ENCODE assay signal across 1 cellular context in the genomic region with DNA sequence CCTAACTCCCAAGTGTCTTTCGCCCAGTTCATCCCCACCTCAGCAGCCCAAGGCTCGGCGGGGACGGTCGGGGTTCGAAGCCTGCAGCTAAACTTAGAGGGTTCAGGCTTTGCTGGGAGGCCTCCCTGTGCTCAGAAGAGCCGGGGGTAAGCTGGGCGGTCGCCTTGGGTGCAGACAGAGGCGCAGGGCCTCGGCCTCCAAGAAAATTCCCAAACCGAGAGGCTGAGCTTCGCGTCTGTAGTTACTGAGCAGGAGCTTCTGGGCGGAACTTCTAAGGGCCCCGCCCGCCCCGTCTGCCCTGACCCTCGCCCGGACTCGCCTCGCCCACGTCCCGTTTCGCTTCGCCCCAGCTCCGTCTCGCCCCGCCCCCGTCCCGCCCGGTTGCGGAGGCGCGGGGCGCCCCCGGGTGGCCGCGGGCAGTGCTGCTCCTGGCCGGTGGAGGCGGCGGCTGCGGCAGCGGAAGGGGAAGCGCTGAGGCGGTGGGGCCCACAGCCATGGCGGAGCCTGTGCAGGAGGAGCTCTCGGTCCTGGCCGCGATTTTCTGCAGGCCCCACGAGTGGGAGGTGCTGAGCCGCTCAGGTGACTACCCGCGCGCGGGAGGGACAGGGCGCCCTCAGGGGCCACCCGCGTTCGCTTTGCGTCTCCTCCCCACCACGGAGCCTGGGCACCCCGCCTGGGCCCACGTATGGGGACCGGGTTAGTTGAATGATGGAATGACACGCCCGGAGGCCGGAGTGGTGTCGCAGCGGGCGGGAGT.
TF ChIP-seq lines count a peak whose summit lies in the region.

A gene with protein sequence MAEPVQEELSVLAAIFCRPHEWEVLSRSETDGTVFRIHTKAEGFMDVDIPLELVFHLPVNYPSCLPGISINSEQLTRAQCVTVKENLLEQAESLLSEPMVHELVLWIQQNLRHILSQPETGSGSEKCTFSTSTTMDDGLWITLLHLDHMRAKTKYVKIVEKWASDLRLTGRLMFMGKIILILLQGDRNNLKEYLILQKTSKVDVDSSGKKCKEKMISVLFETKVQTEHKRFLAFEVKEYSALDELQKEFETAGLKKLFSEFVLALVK (plus strand): TSS at position 474 of the 757 bp plus-strand sequence. CDS start 21 bp downstream, at position 495.

TF ChIP-seq in K562, 482 proteins besides CTCF, POLR2A, EP300 and RAD21 (continued from another document and continues in another):
- TF ChIP-seq, protein P1, sequence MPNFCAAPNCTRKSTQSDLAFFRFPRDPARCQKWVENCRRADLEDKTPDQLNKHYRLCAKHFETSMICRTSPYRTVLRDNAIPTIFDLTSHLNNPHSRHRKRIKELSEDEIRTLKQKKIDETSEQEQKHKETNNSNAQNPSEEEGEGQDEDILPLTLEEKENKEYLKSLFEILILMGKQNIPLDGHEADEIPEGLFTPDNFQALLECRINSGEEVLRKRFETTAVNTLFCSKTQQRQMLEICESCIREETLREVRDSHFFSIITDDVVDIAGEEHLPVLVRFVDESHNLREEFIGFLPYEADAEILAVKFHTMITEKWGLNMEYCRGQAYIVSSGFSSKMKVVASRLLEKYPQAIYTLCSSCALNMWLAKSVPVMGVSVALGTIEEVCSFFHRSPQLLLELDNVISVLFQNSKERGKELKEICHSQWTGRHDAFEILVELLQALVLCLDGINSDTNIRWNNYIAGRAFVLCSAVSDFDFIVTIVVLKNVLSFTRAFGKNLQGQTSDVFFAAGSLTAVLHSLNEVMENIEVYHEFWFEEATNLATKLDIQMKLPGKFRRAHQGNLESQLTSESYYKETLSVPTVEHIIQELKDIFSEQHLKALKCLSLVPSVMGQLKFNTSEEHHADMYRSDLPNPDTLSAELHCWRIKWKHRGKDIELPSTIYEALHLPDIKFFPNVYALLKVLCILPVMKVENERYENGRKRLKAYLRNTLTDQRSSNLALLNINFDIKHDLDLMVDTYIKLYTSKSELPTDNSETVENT (CRISPR knock-in tag; IDR thresholded peaks at IDR 0.05): peak; percentile 64; the same call in 1 of the 2 replicates
- TF ChIP-seq ZNF140 (CRISPR knock-in tag; IDR thresholded peaks at IDR 0.05): no peak
- TF ChIP-seq MTA3 (IDR thresholded peaks at IDR 0.05; ENCODE audit: borderline replicate concordance): peak; percentile 74
- TF ChIP-seq ASH1L (IDR thresholded peaks at IDR 0.05; ENCODE audit: borderline replicate concordance, low read depth, partially characterized antibody): no peak
- TF ChIP-seq, protein P2, sequence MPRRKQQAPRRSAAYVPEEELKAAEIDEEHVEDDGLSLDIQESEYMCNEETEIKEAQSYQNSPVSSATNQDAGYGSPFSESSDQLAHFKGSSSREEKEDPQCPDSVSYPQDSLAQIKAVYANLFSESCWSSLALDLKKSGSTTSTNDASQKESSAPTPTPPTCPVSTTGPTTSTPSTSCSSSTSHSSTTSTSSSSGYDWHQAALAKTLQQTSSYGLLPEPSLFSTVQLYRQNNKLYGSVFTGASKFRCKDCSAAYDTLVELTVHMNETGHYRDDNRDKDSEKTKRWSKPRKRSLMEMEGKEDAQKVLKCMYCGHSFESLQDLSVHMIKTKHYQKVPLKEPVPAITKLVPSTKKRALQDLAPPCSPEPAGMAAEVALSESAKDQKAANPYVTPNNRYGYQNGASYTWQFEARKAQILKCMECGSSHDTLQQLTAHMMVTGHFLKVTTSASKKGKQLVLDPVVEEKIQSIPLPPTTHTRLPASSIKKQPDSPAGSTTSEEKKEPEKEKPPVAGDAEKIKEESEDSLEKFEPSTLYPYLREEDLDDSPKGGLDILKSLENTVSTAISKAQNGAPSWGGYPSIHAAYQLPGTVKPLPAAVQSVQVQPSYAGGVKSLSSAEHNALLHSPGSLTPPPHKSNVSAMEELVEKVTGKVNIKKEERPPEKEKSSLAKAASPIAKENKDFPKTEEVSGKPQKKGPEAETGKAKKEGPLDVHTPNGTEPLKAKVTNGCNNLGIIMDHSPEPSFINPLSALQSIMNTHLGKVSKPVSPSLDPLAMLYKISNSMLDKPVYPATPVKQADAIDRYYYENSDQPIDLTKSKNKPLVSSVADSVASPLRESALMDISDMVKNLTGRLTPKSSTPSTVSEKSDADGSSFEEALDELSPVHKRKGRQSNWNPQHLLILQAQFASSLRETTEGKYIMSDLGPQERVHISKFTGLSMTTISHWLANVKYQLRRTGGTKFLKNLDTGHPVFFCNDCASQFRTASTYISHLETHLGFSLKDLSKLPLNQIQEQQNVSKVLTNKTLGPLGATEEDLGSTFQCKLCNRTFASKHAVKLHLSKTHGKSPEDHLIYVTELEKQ (CRISPR knock-in tag; IDR thresholded peaks at IDR 0.05): no peak
- peak; percentile 90 for TF ChIP-seq KDM5B (IDR thresholded peaks at IDR 0.05; ENCODE audit: insufficient replicate concordance, low read depth, low read length)
- peak; percentile 76 for TF ChIP-seq GABPA (tag; conservative IDR thresholded peaks at IDR 0.05; ENCODE audit: low read depth)
- TF ChIP-seq, protein P3, sequence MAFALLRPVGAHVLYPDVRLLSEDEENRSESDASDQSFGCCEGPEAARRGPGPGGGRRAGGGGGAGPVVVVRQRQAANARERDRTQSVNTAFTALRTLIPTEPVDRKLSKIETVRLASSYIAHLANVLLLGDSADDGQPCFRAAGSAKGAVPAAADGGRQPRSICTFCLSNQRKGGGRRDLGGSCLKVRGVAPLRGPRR (CRISPR knock-in tag; IDR thresholded peaks at IDR 0.05): no peak
- TF ChIP-seq RBM22 (IDR thresholded peaks at IDR 0.05; ENCODE audit: low read depth, low read length, poor library complexity, severe bottlenecking): peak; percentile 45
- TF ChIP-seq PYGO2 (tag; IDR thresholded peaks at IDR 0.05): no peak
- TF ChIP-seq, protein P4, sequence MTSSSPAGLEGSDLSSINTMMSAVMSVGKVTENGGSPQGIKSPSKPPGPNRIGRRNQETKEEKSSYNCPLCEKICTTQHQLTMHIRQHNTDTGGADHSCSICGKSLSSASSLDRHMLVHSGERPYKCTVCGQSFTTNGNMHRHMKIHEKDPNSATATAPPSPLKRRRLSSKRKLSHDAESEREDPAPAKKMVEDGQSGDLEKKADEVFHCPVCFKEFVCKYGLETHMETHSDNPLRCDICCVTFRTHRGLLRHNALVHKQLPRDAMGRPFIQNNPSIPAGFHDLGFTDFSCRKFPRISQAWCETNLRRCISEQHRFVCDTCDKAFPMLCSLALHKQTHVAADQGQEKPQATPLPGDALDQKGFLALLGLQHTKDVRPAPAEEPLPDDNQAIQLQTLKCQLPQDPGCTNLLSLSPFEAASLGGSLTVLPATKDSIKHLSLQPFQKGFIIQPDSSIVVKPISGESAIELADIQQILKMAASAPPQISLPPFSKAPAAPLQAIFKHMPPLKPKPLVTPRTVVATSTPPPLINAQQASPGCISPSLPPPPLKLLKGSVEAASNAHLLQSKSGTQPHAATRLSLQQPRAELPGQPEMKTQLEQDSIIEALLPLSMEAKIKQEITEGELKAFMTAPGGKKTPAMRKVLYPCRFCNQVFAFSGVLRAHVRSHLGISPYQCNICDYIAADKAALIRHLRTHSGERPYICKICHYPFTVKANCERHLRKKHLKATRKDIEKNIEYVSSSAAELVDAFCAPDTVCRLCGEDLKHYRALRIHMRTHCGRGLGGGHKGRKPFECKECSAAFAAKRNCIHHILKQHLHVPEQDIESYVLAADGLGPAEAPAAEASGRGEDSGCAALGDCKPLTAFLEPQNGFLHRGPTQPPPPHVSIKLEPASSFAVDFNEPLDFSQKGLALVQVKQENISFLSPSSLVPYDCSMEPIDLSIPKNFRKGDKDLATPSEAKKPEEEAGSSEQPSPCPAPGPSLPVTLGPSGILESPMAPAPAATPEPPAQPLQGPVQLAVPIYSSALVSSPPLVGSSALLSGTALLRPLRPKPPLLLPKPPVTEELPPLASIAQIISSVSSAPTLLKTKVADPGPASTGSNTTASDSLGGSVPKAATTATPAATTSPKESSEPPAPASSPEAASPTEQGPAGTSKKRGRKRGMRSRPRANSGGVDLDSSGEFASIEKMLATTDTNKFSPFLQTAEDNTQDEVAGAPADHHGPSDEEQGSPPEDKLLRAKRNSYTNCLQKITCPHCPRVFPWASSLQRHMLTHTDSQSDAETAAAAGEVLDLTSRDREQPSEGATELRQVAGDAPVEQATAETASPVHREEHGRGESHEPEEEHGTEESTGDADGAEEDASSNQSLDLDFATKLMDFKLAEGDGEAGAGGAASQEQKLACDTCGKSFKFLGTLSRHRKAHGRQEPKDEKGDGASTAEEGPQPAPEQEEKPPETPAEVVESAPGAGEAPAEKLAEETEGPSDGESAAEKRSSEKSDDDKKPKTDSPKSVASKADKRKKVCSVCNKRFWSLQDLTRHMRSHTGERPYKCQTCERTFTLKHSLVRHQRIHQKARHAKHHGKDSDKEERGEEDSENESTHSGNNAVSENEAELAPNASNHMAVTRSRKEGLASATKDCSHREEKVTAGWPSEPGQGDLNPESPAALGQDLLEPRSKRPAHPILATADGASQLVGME (CRISPR knock-in tag; IDR thresholded peaks at IDR 0.05): 0 out of 2 replicates have a peak, but pooled peaks have one; percentile 52
- TF ChIP-seq JUN (IDR thresholded peaks at IDR 0.05; ENCODE audit: borderline replicate concordance, low read depth, low read length): peak; percentile 20; the same call in 1 of the 2 replicates
- TF ChIP-seq JUN (CRISPR knock-in tag; IDR thresholded peaks at IDR 0.05; ENCODE audit: borderline replicate concordance): peak; percentile 76; the same call in 1 of the 2 replicates
- TF ChIP-seq MYNN (IDR thresholded peaks at IDR 0.05): no peak
- 0 out of 2 replicates have a peak, but pooled peaks have one; percentile 32 for TF ChIP-seq MYNN (CRISPR knock-in tag; IDR thresholded peaks at IDR 0.05)
- no peak for TF ChIP-seq ZNF311 (CRISPR knock-in tag; IDR thresholded peaks at IDR 0.05)
- no peak for TF ChIP-seq ZNF699 (CRISPR knock-in tag; IDR thresholded peaks at IDR 0.05; ENCODE audit: insufficient replicate concordance)
- TF ChIP-seq, protein P5, sequence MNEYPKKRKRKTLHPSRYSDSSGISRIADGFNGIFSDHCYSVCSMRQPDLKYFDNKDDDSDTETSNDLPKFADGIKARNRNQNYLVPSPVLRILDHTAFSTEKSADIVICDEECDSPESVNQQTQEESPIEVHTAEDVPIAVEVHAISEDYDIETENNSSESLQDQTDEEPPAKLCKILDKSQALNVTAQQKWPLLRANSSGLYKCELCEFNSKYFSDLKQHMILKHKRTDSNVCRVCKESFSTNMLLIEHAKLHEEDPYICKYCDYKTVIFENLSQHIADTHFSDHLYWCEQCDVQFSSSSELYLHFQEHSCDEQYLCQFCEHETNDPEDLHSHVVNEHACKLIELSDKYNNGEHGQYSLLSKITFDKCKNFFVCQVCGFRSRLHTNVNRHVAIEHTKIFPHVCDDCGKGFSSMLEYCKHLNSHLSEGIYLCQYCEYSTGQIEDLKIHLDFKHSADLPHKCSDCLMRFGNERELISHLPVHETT (CRISPR knock-in tag; conservative IDR thresholded peaks at IDR 0.05 in 1 of 2, IDR thresholded peaks at IDR 0.05 in 1 of 2): peak in 1 of 2 experiments; percentile 89; a peak in 2 of 4 replicates
- TF ChIP-seq POLR2H (tag; IDR thresholded peaks at IDR 0.05; ENCODE audit: low read depth): peak; percentile 51; the same call in 1 of the 2 replicates
- TF ChIP-seq BHLHE40 (IDR thresholded peaks at IDR 0.05; ENCODE audit: low read length): peak; percentile 32; the same call in 1 of the 2 replicates
- TF ChIP-seq, protein P6, sequence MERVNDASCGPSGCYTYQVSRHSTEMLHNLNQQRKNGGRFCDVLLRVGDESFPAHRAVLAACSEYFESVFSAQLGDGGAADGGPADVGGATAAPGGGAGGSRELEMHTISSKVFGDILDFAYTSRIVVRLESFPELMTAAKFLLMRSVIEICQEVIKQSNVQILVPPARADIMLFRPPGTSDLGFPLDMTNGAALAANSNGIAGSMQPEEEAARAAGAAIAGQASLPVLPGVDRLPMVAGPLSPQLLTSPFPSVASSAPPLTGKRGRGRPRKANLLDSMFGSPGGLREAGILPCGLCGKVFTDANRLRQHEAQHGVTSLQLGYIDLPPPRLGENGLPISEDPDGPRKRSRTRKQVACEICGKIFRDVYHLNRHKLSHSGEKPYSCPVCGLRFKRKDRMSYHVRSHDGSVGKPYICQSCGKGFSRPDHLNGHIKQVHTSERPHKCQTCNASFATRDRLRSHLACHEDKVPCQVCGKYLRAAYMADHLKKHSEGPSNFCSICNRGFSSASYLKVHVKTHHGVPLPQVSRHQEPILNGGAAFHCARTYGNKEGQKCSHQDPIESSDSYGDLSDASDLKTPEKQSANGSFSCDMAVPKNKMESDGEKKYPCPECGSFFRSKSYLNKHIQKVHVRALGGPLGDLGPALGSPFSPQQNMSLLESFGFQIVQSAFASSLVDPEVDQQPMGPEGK (CRISPR knock-in tag; IDR thresholded peaks at IDR 0.05; ENCODE audit: borderline replicate concordance): no peak
- TF ChIP-seq, protein P7, sequence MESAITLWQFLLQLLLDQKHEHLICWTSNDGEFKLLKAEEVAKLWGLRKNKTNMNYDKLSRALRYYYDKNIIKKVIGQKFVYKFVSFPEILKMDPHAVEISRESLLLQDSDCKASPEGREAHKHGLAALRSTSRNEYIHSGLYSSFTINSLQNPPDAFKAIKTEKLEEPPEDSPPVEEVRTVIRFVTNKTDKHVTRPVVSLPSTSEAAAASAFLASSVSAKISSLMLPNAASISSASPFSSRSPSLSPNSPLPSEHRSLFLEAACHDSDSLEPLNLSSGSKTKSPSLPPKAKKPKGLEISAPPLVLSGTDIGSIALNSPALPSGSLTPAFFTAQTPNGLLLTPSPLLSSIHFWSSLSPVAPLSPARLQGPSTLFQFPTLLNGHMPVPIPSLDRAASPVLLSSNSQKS (CRISPR knock-in tag; IDR thresholded peaks at IDR 0.05): no peak
- TF ChIP-seq, protein P8, sequence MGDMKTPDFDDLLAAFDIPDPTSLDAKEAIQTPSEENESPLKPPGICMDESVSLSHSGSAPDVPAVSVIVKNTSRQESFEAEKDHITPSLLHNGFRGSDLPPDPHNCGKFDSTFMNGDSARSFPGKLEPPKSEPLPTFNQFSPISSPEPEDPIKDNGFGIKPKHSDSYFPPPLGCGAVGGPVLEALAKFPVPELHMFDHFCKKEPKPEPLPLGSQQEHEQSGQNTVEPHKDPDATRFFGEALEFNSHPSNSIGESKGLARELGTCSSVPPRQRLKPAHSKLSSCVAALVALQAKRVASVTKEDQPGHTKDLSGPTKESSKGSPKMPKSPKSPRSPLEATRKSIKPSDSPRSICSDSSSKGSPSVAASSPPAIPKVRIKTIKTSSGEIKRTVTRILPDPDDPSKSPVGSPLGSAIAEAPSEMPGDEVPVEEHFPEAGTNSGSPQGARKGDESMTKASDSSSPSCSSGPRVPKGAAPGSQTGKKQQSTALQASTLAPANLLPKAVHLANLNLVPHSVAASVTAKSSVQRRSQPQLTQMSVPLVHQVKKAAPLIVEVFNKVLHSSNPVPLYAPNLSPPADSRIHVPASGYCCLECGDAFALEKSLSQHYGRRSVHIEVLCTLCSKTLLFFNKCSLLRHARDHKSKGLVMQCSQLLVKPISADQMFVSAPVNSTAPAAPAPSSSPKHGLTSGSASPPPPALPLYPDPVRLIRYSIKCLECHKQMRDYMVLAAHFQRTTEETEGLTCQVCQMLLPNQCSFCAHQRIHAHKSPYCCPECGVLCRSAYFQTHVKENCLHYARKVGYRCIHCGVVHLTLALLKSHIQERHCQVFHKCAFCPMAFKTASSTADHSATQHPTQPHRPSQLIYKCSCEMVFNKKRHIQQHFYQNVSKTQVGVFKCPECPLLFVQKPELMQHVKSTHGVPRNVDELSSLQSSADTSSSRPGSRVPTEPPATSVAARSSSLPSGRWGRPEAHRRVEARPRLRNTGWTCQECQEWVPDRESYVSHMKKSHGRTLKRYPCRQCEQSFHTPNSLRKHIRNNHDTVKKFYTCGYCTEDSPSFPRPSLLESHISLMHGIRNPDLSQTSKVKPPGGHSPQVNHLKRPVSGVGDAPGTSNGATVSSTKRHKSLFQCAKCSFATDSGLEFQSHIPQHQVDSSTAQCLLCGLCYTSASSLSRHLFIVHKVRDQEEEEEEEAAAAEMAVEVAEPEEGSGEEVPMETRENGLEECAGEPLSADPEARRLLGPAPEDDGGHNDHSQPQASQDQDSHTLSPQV (IDR thresholded peaks at IDR 0.05): peak; percentile 72; the same call in 1 of the 2 replicates
- TF ChIP-seq SIN3A (IDR thresholded peaks at IDR 0.05; ENCODE audit: borderline replicate concordance in 2 of 2, control insufficient read depth in 1 of 2, low read depth in 2 of 2, low read length in 2 of 2): no peak; a peak in 1 of 4 replicates
